7 cellular contexts compared by ENCODE assay signal in the genomic region with DNA sequence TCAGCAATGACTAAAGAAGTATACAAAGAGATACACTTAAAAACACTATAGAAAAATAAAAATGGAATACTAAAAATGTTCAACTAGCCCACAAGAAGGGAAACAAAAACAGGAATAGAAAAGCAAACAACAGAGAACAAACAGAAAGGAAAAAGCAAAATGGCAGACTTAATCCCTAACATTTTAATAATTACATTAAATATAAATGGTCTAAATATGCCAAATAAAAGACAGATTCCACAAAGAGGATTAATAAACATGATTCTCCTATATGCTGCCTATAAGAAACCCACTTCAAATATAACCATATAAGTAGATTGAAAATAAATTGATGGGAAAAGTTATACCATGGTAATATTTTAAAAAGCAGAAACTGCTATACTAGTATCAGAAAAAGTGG.
"Had no signal": no experiment of that assay in that cellular context is flagged by ENCODE, and none has a peak within 500 bp of the region (broad histone marks: within the 10 kb centered on the region; RNA-seq: fewer than 3 reads in every experiment).

No MANE protein-coding gene starts in this region.

- ATAC-seq: HepG2 had no signal

- FAIRE-seq: HepG2, HTR-8/SVneo had no signal

- DNase-seq: IMR-90, KBM-7, KG1 had no signal

- H3K27ac ChIP-seq: HL-60, KMS-11 had no signal

- H3K9ac ChIP-seq: KMS-11 had no signal

- H3K4me2 ChIP-seq: KMS-11 had no signal
